17 cellular contexts compared by ENCODE assay signal in the genomic region with DNA sequence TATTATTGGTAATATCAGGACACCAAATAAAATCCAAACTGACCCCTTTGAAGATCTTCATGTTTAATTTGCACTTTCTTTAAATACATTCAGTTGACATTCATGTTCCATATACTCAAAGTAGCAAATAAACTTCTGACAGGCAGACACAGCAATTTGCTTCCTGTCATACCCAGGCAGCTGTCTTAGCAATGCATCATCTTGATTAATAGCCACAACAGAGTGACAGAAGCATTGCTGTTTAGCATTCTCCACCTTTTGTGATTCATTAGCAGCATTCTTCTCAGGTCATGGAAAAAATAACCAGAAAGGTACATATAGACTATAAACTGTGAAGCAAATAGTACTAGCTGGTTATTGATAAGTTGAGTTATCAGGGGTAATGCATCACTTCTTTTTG.
A peak's percentile ranks its signal among the peaks of the same experiment; 100 is the strongest.
DNase-seq lines count a peak whose midpoint lies in the region; ATAC-seq lines count a peak whose summit lies in the region.
"Had no signal": no experiment of that assay in that cellular context is flagged by ENCODE, and none has a peak within 500 bp of the region (broad histone marks: within the 10 kb centered on the region; RNA-seq: fewer than 3 reads in every experiment).

No MANE protein-coding gene starts in this region.

- no peak overlapping the region for H3K27ac Mint-ChIP-seq in activated naive CD4-positive, alpha-beta T cell treated with anti-CD3 and anti-CD28 coated beads, Interleukin-2, amount 10 ng/mL, durations not matched to agents 7 days and 5 days
- H3K27ac Mint-ChIP-seq: B cell; CD4-positive, alpha-beta T cell had no signal

- H3K4me3 Mint-ChIP-seq in activated naive CD4-positive, alpha-beta T cell treated with anti-CD3 and anti-CD28 coated beads, Interleukin-2, amount 10 ng/mL, durations not matched to agents 7 days and 5 days, result no peak overlapping the region
- H3K4me3 Mint-ChIP-seq: B cell; CD4-positive, alpha-beta T cell had no signal

- CTCF ChIA-PET in activated naive CD4-positive, alpha-beta T cell treated with anti-CD3 and anti-CD28 coated beads, Interleukin-2, amount 10 ng/mL, durations not matched to agents 7 days and 5 days (lab: Charles Lee), result no interaction called here

- DNase-seq in ELR (ENCODE audit: low read depth) (peak; percentile 27), M059J (ENCODE audit: low read depth) (peak; percentile 5), astrocyte of the hippocampus (ENCODE audit: low read depth, low spot score) (peak; percentile 1), iris pigment epithelial cell (ENCODE audit: low read depth) (peak; percentile 15)
- no peak for DNase-seq in activated naive CD4-positive, alpha-beta T cell treated with anti-CD3 and anti-CD28 coated beads, Interleukin-2, amount 10 ng/mL, durations not matched to agents 7 days and 5 days
- DNase-seq in activated T-cell treated with anti-CD3 and anti-CD28 coated beads, Interleukin-2, amount 50 U/mL, for 48 hours, result no peak
- DNase-seq: ACHN; C1 segment of cervical spinal cord; Calu3; CD4-positive, alpha-beta T cell; DMS 273 treated with DMSO at 0.1 percent for 48 hours; GM23248; H7 had no signal

- H3K36me3 Mint-ChIP-seq in activated naive CD4-positive, alpha-beta T cell treated with anti-CD3 and anti-CD28 coated beads, Interleukin-2, amount 10 ng/mL, durations not matched to agents 7 days and 5 days, result no peaks in the 10 kb centered on the region

- no peaks in the 10 kb centered on the region for H3K27me3 Mint-ChIP-seq in activated naive CD4-positive, alpha-beta T cell treated with anti-CD3 and anti-CD28 coated beads, Interleukin-2, amount 10 ng/mL, durations not matched to agents 7 days and 5 days
- H3K27me3 Mint-ChIP-seq: B cell; CD4-positive, alpha-beta T cell had no signal

- no peaks in the 10 kb centered on the region for H3K4me1 Mint-ChIP-seq in activated naive CD4-positive, alpha-beta T cell treated with anti-CD3 and anti-CD28 coated beads, Interleukin-2, amount 10 ng/mL, durations not matched to agents 7 days and 5 days
- H3K4me1 Mint-ChIP-seq: B cell had no signal

- H3K9me3 Mint-ChIP-seq in activated naive CD4-positive, alpha-beta T cell treated with anti-CD3 and anti-CD28 coated beads, Interleukin-2, amount 10 ng/mL, durations not matched to agents 7 days and 5 days, result peaks cover 11% of the 10 kb centered on the region

- no peak for ATAC-seq in HG03025 (IDR thresholded peaks at IDR 0.05; ENCODE audit: low FRiP score, unreplicated experiment)
- ATAC-seq in HG03342 (IDR thresholded peaks at IDR 0.05; ENCODE audit: unreplicated experiment), result no peak
- ATAC-seq: GM12878 had no signal

Comparison
In these comparisons a context has a peak if more than half of its experiments do, and no peak if none do; other contexts are left out.
1. DNase-seq: peak in ELR (single experiment), M059J (single experiment), astrocyte of the hippocampus (single experiment) and iris pigment epithelial cell (single experiment); none in activated naive CD4-positive, alpha-beta T cell treated with anti-CD3 and anti-CD28 coated beads, Interleukin-2, amount 10 ng/mL, durations not matched to agents 7 days and 5 days (single experiment) and activated T-cell treated with anti-CD3 and anti-CD28 coated beads, Interleukin-2, amount 50 U/mL, for 48 hours (0 of 2).